Comparison of ENCODE assay signal across 6 cellular contexts in the genomic region with DNA sequence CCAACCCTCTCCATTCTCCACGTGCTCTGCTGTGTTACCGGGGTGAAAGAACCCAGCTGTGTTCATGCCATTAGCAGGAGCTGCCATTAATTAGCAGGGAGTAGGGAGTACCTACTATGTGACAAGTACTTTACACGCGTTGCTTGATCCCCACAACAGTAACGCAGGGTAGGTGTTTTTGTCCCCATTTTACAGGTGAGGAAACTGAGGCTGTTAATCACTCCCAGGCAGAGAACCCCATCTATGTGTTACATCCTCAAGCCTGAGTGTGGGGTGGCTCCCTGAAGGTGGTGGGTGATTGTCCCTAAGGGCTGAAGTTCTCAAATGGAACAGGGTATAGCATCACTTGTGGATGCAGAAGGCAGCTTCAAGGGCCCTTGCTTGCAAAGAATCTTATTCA.
"Had no signal": no experiment of that assay in that cellular context is flagged by ENCODE, and none has a peak within 500 bp of the region (broad histone marks: within the 10 kb centered on the region; RNA-seq: fewer than 3 reads in every experiment).

No MANE protein-coding gene starts in this region.

- DNase-seq: GM23248, GOT3, IMR-90, KBM-7 had no signal

- H3K9me3 ChIP-seq: HAP-1 had no signal

- H3K4me2 ChIP-seq: KMS-11 had no signal

- H3K4me3 ChIP-seq: GM23248, HAP-1 had no signal

- H3K27ac ChIP-seq: GM23248, KMS-11 had no signal

- H2AFZ ChIP-seq: GM23248 had no signal

- H3K9ac ChIP-seq: GM23248, KMS-11 had no signal
